3 cellular contexts compared by ENCODE assay signal in the genomic region with DNA sequence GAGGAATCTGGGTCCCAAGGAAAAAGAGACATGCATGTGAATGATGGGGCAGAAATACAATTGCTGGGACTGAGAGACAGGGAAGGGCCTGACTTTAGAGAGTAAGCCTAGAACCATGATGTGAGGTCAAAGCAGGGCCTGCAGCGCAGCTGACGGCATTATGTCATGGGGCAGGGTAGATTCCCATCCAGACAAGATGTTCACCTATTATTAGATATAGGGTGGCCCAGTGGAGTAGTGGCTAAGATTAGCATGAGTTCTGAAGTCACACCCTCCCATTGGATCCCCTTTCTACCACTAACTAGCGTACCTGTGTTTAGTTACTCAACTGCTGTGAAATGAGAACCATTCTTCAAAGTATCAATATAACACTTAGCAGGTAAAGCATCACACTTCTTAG.
"Had no signal": no experiment of that assay in that cellular context is flagged by ENCODE, and none has a peak within 500 bp of the region (broad histone marks: within the 10 kb centered on the region; RNA-seq: fewer than 3 reads in every experiment).

No MANE protein-coding gene starts in this region.

- ATAC-seq: GM12878 had no signal

- DNase-seq: GDM1, GF-D8 had no signal

- H3K4me3 ChIP-seq: GM12878 had no signal
